Comparison of ENCODE assay signal across 9 cellular contexts in the genomic region with DNA sequence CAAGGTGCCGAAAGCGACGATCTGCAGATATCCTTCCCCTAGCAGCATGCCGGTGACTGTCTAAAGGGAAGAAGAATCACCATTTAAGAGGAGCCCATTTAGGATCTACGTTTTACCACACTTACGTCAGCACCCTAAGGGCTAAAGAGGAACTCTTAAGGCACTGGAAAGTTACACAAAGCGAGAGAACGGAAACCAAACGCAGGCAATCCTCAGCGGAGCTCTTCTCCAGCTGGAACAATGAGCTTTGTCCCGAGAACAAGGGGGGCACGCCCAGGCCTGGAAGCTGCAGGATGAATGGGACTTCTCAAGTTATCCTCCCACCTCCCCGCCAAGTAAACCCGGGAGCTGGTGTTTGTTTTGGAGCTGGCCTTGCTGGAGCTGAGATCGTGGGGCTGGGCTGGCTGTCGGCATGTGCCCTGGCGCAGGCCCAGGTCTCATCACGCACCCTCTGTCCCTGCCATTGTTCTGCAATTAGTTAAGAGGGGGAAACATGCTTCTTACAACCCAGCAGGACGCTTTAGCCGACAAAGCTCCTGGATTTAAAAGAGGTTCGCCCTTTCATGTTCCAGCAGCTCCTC. TPM values are rescaled to one million over a fixed set of nuclear protein-coding genes. Genes with fewer than 3 reads are reported as not detected.
DNase-seq lines count a peak whose midpoint lies in the region; ATAC-seq, FAIRE-seq and TF ChIP-seq lines count a peak whose summit lies in the region.
"Had no signal": no experiment of that assay in that cellular context is flagged by ENCODE, and none has a peak within 500 bp of the region (broad histone marks: within the 10 kb centered on the region; RNA-seq: fewer than 3 reads in every experiment).

No MANE protein-coding gene starts in this region.

- intact Hi-C loops in kidney (cut with DNase I) (no loop called here), thyroid gland (cut with DNase I) (loop anchor here (5.0 kb wide), 1 partner anchor 34 kb away; a partner anchor contains a TSS)

- no peak for FAIRE-seq in kidney (lab: Jason Lieb, UNC)
- FAIRE-seq: A549 had no signal

- H3K9ac ChIP-seq in kidney (ENCODE audit: low read length in 2 of 2): peak overlapping the region in 1 of 2 donors; percentile 26

- H3K9me3 ChIP-seq in kidney (ENCODE audit: control insufficient read depth in 1 of 2, low read length in 2 of 2) (no peaks in the 10 kb centered on the region), thyroid gland (no peaks in the 10 kb centered on the region)
- H3K9me3 ChIP-seq: A549 had no signal

- DNase-seq in NCI-H146 (lab: John Stamatoyannopoulos, UW): peak; percentile 37
- no peak for DNase-seq in NCI-H146 treated with DMSO at 0.1 percent for 48 hours (lab: John Stamatoyannopoulos, UW; ENCODE audit: unreplicated experiment)
- peak; percentile 76 for DNase-seq in astrocyte of the hippocampus (ENCODE audit: low read depth, low spot score)
- DNase-seq in kidney: peak; percentile 79
- peak; percentile 28 to 42 for DNase-seq in thyroid gland
- no peak for DNase-seq in HuH-7.5 (ENCODE audit: low spot score)
- DNase-seq in hippocampal formation (lab: John Stamatoyannopoulos, UW): no peak

- ATAC-seq in GM18858 (IDR thresholded peaks at IDR 0.05; ENCODE audit: unreplicated experiment): no peak

- H3K27me3 ChIP-seq in thyroid gland: no peaks in the 10 kb centered on the region

- TF ChIP-seq CTCF in kidney (IDR thresholded peaks at IDR 0.05; ENCODE audit: borderline replicate concordance, extremely low read depth, insufficient read depth) (no peak), thyroid gland (IDR thresholded peaks at IDR 0.05) (no peak)

- WGBS in thyroid gland, 2 donors: 17% methylated on average over 19 to 20 of the region's 21 CpGs

- H3K27ac ChIP-seq in kidney (ENCODE audit: low read depth in 2 of 2, low read length in 2 of 2) (no peak overlapping the region), thyroid gland (peak overlapping the region in 1 of 3 donors; percentile 32)
- H3K27ac ChIP-seq: A549 had no signal

- H3K4me1 ChIP-seq in kidney (ENCODE audit: control insufficient read depth in 1 of 2, insufficient read depth in 1 of 2, low read depth in 1 of 2, low read length in 2 of 2): peaks cover 2 to 3% of the 10 kb centered on the region in 2 donors
- peaks cover 4 to 40% of the 10 kb centered on the region in 2 donors for H3K4me1 ChIP-seq in thyroid gland
- H3K4me1 ChIP-seq: A549 had no signal

- H3K4me3 ChIP-seq in kidney (ENCODE audit: low read length in 2 of 2) (no peak overlapping the region), thyroid gland (replicated peaks in 1 of 3) (no peak overlapping the region)
- H3K4me3 ChIP-seq: A549 had no signal

- H3K36me3 ChIP-seq in kidney (ENCODE audit: control insufficient read depth in 1 of 2, insufficient read depth in 2 of 2, low read length in 2 of 2) (no peaks in the 10 kb centered on the region), thyroid gland (no peaks in the 10 kb centered on the region)

- TF ChIP-seq POLR2A in thyroid gland (IDR thresholded peaks at IDR 0.05): no peak

RNA-seq across cellular contexts. Expression of a gene that starts 36.5 kb away (rescaled TPM):
- total RNA-seq in kidney (42.3 TPM), thyroid gland (10 to 100 TPM in 3 of 4 donors, 1 to 10 TPM in 1; 6.9 to 17.3 (median 13.6) TPM)
- 4.7 TPM for polyA plus RNA-seq in kidney (ENCODE audit: insufficient read depth, low read depth, low replicate concordance)

Comparison
In these comparisons a context has a peak if more than half of its experiments do, and no peak if none do; other contexts are left out.
1. DNase-seq: peak in NCI-H146 (single experiment), astrocyte of the hippocampus (single experiment), kidney (single experiment) and thyroid gland (2 of 2); none in NCI-H146 treated with DMSO at 0.1 percent for 48 hours (single experiment), HuH-7.5 (single experiment) and hippocampal formation (0 of 2).